In genomic region chr10:122374246-122374858, GRCh38 we compare ENCODE assay signal across 1 cellular context.
TF ChIP-seq lines count a peak whose summit lies in the region.

Gene PLEKHA1, plus strand, starts transcription at chr10:122374708. Its CDS starts 18,493 bp downstream, at chr10:122393201.

TF ChIP-seq in GM12878, 131 proteins besides CTCF, POLR2A, EP300 and RAD21 (continued from another document and continues in another):
- TF ChIP-seq CUX1 (IDR thresholded peaks at IDR 0.05; ENCODE audit: insufficient replicate concordance, low read depth, low read length), result no peak
- TF ChIP-seq MLLT1 (IDR thresholded peaks at IDR 0.05), result no peak
- TF ChIP-seq ZNF274 (IDR thresholded peaks at IDR 0.05; ENCODE audit: insufficient read depth, insufficient read length), result no peak
- TF ChIP-seq POU2F2 (IDR thresholded peaks at IDR 0.05; ENCODE audit: borderline replicate concordance, low read depth, low read length), result no peak
- no peak for TF ChIP-seq EED (IDR thresholded peaks at IDR 0.05; ENCODE audit: low read depth)
- TF ChIP-seq IKZF1 (conservative IDR thresholded peaks at IDR 0.05), result peak; percentile 94
- TF ChIP-seq HDAC6 (IDR thresholded peaks at IDR 0.05; ENCODE audit: unreplicated experiment), result no peak
- TF ChIP-seq ZBTB11 (CRISPR knock-in tag; IDR thresholded peaks at IDR 0.05), result no peak
- no peak for TF ChIP-seq CEBPZ (IDR thresholded peaks at IDR 0.05; ENCODE audit: low read depth, low read length)
- TF ChIP-seq BCL11A (IDR thresholded peaks at IDR 0.05; ENCODE audit: low read depth, low read length), result no peak
- TF ChIP-seq ATF7 (IDR thresholded peaks at IDR 0.05; ENCODE audit: low read depth), result 0 out of 2 replicates have a peak, but pooled peaks have one; percentile 17
- peak; percentile 46; the same call in 1 of the 2 replicates for TF ChIP-seq ATF3 (IDR thresholded peaks at IDR 0.05; ENCODE audit: borderline replicate concordance, extremely low read depth, low read depth, low read length)
- 0 out of 2 replicates have a peak, but pooled peaks have one; percentile 49 for TF ChIP-seq LARP7 (IDR thresholded peaks at IDR 0.05)
- no peak for TF ChIP-seq MTA2 (IDR thresholded peaks at IDR 0.05; ENCODE audit: low read depth)
- no peak for TF ChIP-seq IKZF2 (IDR thresholded peaks at IDR 0.05)
- TF ChIP-seq CBX3 (IDR thresholded peaks at IDR 0.05; ENCODE audit: borderline replicate concordance, low read depth), result no peak
- no peak for TF ChIP-seq BRCA1 (IDR thresholded peaks at IDR 0.05; ENCODE audit: low read depth, low read length)
- TF ChIP-seq ZBED1 (IDR thresholded peaks at IDR 0.05; ENCODE audit: borderline replicate concordance), result no peak
- no peak for TF ChIP-seq JUND (IDR thresholded peaks at IDR 0.05; ENCODE audit: low read depth, low read length)
- no peak for TF ChIP-seq PAX8 (IDR thresholded peaks at IDR 0.05)
- TF ChIP-seq CREM (IDR thresholded peaks at IDR 0.05; ENCODE audit: low read depth), result no peak
- no peak for TF ChIP-seq JUNB (IDR thresholded peaks at IDR 0.05)
- TF ChIP-seq KDM1A (IDR thresholded peaks at IDR 0.05; ENCODE audit: borderline replicate concordance), result no peak
- TF ChIP-seq KLF5 (IDR thresholded peaks at IDR 0.05; ENCODE audit: partially characterized antibody), result no peak
- no peak for TF ChIP-seq FOS (IDR thresholded peaks at IDR 0.05; ENCODE audit: borderline replicate concordance, extremely low read depth, insufficient read length)
- no peak for TF ChIP-seq ASH2L (IDR thresholded peaks at IDR 0.05; ENCODE audit: borderline replicate concordance, low read depth)
- TF ChIP-seq DPF2 (IDR thresholded peaks at IDR 0.05), result no peak
- TF ChIP-seq MTA3 (IDR thresholded peaks at IDR 0.05; ENCODE audit: borderline replicate concordance, low read length), result no peak
- no peak for TF ChIP-seq FOXK2 (IDR thresholded peaks at IDR 0.05)
- TF ChIP-seq ESRRA (IDR thresholded peaks at IDR 0.05; ENCODE audit: low read length), result no peak
- no peak for TF ChIP-seq MYB (IDR thresholded peaks at IDR 0.05; ENCODE audit: borderline replicate concordance, low read depth, low read length)
- no peak for TF ChIP-seq IRF4 (IDR thresholded peaks at IDR 0.05; ENCODE audit: low read depth, low read length)
- TF ChIP-seq RELB (IDR thresholded peaks at IDR 0.05; ENCODE audit: low read depth), result no peak
- TF ChIP-seq, protein P1, sequence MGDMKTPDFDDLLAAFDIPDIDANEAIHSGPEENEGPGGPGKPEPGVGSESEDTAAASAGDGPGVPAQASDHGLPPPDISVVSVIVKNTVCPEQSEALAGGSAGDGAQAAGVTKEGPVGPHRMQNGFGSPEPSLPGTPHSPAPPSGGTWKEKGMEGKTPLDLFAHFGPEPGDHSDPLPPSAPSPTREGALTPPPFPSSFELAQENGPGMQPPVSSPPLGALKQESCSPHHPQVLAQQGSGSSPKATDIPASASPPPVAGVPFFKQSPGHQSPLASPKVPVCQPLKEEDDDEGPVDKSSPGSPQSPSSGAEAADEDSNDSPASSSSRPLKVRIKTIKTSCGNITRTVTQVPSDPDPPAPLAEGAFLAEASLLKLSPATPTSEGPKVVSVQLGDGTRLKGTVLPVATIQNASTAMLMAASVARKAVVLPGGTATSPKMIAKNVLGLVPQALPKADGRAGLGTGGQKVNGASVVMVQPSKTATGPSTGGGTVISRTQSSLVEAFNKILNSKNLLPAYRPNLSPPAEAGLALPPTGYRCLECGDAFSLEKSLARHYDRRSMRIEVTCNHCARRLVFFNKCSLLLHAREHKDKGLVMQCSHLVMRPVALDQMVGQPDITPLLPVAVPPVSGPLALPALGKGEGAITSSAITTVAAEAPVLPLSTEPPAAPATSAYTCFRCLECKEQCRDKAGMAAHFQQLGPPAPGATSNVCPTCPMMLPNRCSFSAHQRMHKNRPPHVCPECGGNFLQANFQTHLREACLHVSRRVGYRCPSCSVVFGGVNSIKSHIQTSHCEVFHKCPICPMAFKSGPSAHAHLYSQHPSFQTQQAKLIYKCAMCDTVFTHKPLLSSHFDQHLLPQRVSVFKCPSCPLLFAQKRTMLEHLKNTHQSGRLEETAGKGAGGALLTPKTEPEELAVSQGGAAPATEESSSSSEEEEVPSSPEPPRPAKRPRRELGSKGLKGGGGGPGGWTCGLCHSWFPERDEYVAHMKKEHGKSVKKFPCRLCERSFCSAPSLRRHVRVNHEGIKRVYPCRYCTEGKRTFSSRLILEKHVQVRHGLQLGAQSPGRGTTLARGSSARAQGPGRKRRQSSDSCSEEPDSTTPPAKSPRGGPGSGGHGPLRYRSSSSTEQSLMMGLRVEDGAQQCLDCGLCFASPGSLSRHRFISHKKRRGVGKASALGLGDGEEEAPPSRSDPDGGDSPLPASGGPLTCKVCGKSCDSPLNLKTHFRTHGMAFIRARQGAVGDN (IDR thresholded peaks at IDR 0.05), result no peak
- no peak for TF ChIP-seq SUPT20H (IDR thresholded peaks at IDR 0.05; ENCODE audit: borderline replicate concordance, control insufficient read depth, low read depth, low read length)
- TF ChIP-seq TARDBP (IDR thresholded peaks at IDR 0.05; ENCODE audit: borderline replicate concordance), result no peak
- TF ChIP-seq, protein P2, sequence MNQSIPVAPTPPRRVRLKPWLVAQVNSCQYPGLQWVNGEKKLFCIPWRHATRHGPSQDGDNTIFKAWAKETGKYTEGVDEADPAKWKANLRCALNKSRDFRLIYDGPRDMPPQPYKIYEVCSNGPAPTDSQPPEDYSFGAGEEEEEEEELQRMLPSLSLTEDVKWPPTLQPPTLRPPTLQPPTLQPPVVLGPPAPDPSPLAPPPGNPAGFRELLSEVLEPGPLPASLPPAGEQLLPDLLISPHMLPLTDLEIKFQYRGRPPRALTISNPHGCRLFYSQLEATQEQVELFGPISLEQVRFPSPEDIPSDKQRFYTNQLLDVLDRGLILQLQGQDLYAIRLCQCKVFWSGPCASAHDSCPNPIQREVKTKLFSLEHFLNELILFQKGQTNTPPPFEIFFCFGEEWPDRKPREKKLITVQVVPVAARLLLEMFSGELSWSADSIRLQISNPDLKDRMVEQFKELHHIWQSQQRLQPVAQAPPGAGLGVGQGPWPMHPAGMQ (IDR thresholded peaks at IDR 0.05; ENCODE audit: borderline replicate concordance), result no peak
- no peak for TF ChIP-seq FOXM1 (IDR thresholded peaks at IDR 0.05; ENCODE audit: low read depth, low read length)
- TF ChIP-seq TAF1 (IDR thresholded peaks at IDR 0.05; ENCODE audit: borderline replicate concordance, low read depth, low read length), result no peak
- no peak for TF ChIP-seq CHD4 (IDR thresholded peaks at IDR 0.05)
- TF ChIP-seq SP1 (IDR thresholded peaks at IDR 0.05; ENCODE audit: low read depth, low read length), result no peak
- TF ChIP-seq EGR1 (IDR thresholded peaks at IDR 0.05; ENCODE audit: borderline replicate concordance in 1 of 2, low read depth in 2 of 2, low read length in 2 of 2), result no peak
- TF ChIP-seq NR2F1 (conservative IDR thresholded peaks at IDR 0.05), result no peak
